In genomic region chr19:31214086-31214485, GRCh38 we compare ENCODE assay signal across 8 cellular contexts.
DNase-seq lines count a peak whose midpoint lies in the region; ATAC-seq and TF ChIP-seq lines count a peak whose summit lies in the region.

No MANE protein-coding gene starts in this region.

- in situ Hi-C loops in Panc1 (cut with HindIII; ENCODE audit: low pct_unique_long_range_greater_than_20kb, low sequenced_read_pairs): no loop called here

- DNase-seq in Daoy (ENCODE audit: low read depth) (peak; percentile 99), Panc1 (ENCODE audit: low read depth, low spot score) (peak; percentile 80), activated T-cell treated with anti-CD3 and anti-CD28 coated beads for 48 hours (ENCODE audit: low read depth) (peak; percentile 78), fibroblast of the conjunctiva (ENCODE audit: low read depth) (peak; percentile 90), spleen (peak; percentile 86), NCI-H510A (lab: John Stamatoyannopoulos, UW) (no peak), NCI-H1417 treated with DMSO at 0.1 percent for 48 hours (lab: John Stamatoyannopoulos, UW) (no peak)

- no peak overlapping the region for H3K4me3 ChIP-seq in Panc1 (ENCODE audit: low read depth in 2 of 2, low read length in 2 of 2)
- H3K4me3 ChIP-seq in spleen: peak overlapping the region in 1 of 8 donors; percentile 6

- intact Hi-C loops in Panc1 (cut with micrococcal nuclease; ENCODE audit: unreplicated experiment): no loop called here
- intact Hi-C loops in spleen (cut with DNase I; ENCODE audit: low total_unique reads): no loop called here

- peak overlapping the region; percentile 40; the same call in 1 of the 2 replicates for H3K27ac ChIP-seq in Panc1 (ENCODE audit: low read length)
- H3K27ac ChIP-seq in spleen: peak overlapping the region in 3 of 8 donors; percentile 44 to 77 (median 59)

- TF ChIP-seq CTCF in Panc1 (IDR thresholded peaks at IDR 0.05) (no peak), spleen (IDR thresholded peaks at IDR 0.05 in 8 of 11, conservative IDR thresholded peaks at IDR 0.05 in 3 of 11) (no peak)

- H3K4me1 ChIP-seq in Panc1 (ENCODE audit: control insufficient read depth, insufficient read depth, low read length) (no peaks in the 10 kb centered on the region), spleen (peaks cover 0 to 11% (median 2%) of the 10 kb centered on the region in 6 donors)

- POLR2A ChIA-PET in Panc1 (lab: Charles Lee): no interaction called here

- TF ChIP-seq POLR2A in spleen (IDR thresholded peaks at IDR 0.05): no peak

- H3K27me3 ChIP-seq in Panc1 (ENCODE audit: control insufficient read depth, insufficient read depth, low read length) (no peaks in the 10 kb centered on the region), spleen (replicated peaks in 1 of 7) (peaks cover 0 to 5% (median 0%) of the 10 kb centered on the region in 7 donors)

- no peaks in the 10 kb centered on the region for H3K36me3 ChIP-seq in Panc1 (ENCODE audit: control insufficient read depth, insufficient read depth, low read length)
- H3K36me3 ChIP-seq in spleen: no peaks in the 10 kb centered on the region

- no TSS peak for BruUV-seq in Panc1 (replicated peaks; lab: Mats Ljungman, UMichigan)

- WGBS in spleen, 5 donors: 19 to 33% (median 24%) methylated on average over 9 of the region's 9 CpGs

- CTCF ChIA-PET in Panc1 (lab: Charles Lee): no interaction called here

- H3K9me3 ChIP-seq in Panc1 (ENCODE audit: control insufficient read depth, insufficient read depth, low read depth, low read length) (no peaks in the 10 kb centered on the region; the same call in 1 of the 2 replicates), spleen (no peaks in the 10 kb centered on the region)

- ATAC-seq in Panc1 (peak; percentile 98), HG03175 (IDR thresholded peaks at IDR 0.05; ENCODE audit: unreplicated experiment) (no peak)

Comparison
In these comparisons a context has a peak if more than half of its experiments do, and no peak if none do; other contexts are left out.
1. DNase-seq: peak in Daoy (single experiment), Panc1 (single experiment), activated T-cell treated with anti-CD3 and anti-CD28 coated beads for 48 hours (single experiment), fibroblast of the conjunctiva (single experiment) and spleen (single experiment); none in NCI-H510A (single experiment) and NCI-H1417 treated with DMSO at 0.1 percent for 48 hours (single experiment).